ENCODE assay signal across 24 cellular contexts in the genomic region with DNA sequence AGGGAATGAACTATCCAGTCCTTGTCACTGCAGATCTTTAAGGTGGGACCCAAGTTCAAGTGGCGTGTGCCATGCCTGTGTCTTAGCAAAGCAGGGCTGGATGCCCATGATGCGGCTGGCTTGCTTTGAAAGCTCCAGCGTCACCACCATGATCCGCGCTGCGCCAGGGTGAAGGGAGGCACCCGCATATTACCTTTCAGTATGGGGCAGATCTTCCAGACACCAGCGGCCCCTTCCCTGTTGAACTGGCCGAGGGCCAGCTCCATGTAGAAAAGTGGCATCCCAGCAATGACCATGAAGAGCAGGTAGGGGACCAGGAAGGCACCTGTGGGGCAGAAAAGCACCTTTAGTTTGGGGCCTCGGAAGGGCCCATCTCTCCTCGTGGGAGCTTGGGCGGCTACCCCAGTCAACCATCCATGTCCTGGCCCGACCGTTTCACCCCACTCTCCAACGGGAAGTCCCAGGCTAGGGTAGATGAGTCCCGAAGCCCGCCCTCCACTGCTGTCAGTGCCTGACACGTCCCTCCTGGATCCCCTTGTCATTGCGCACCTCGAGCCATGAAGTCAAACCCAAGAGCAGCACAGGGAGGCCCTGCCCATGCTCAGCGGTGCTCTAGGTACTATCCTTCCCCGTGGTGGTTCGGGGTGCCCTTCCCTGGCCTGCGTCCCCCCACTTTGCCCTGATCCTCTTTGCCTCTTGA. TPM values are rescaled to one million over a fixed set of nuclear protein-coding genes. Genes with fewer than 3 reads are reported as not detected.
"Had no signal": no experiment of that assay in that cellular context is flagged by ENCODE, and none has a peak within 500 bp of the region (broad histone marks: within the 10 kb centered on the region; RNA-seq: fewer than 3 reads in every experiment).

No MANE protein-coding gene starts in this region.

- H3K9ac ChIP-seq: KMS-11 had no signal

- H3K36me3 Mint-ChIP-seq: activated naive CD4-positive, alpha-beta T cell treated with anti-CD3 and anti-CD28 coated beads, Interleukin-2, amount 50 U/mL, for 24 hours had no signal

- H3K9me3 Mint-ChIP-seq: activated T-helper 1 cell treated with anti-CD3 and anti-CD28 coated beads, Interleukin-12 subunit alpha, Interleukin-12 subunit beta, Interleukin-2, Interleukin-4 antibody, amounts not matched to agents 30 ng/mL and 10 ng/mL and 1 ng/mL, durations not matched to agents 14 hours and 24 hours and 36 hours had no signal

- DNase-seq: activated CD4-positive, alpha-beta T cell treated with anti-CD3 and anti-CD28 coated beads for 48 hours; activated CD4-positive, alpha-beta T cell treated with anti-CD3 and anti-CD28 coated beads, Interleukin-2, amount 50 U/mL, for 4 hours; activated CD4-positive, CD25-positive, alpha-beta regulatory T cell treated with anti-CD3 and anti-CD28 coated beads, Interleukin-2, amount 50 U/mL, for 72 hours; activated CD8-positive, alpha-beta T cell treated with anti-CD3 and anti-CD28 coated beads, Interleukin-2, amount 10 ng/mL, durations not matched to agents 7 days and 5 days; activated effector memory CD4-positive, alpha-beta T cell treated with Interleukin-2 at 50 U/mL for 16 hours; activated naive CD4-positive, alpha-beta T cell; amygdala; brain microvascular endothelial cell; MG63; NCI-H1105; NCI-H1436; NCI-H187; NCI-H2081; NCI-H446; NCI-H524; SHP77 treated with DMSO at 0.1 percent for 48 hours; T-helper 17 cell; T-helper 9 cell had no signal

- H3K4me3 ChIP-seq: cardiac muscle cell, MG63 had no signal

- H3K27ac Mint-ChIP-seq: activated CD8-positive, alpha-beta T cell treated with anti-CD3 and anti-CD28 coated beads, Interleukin-2, amount 10 ng/mL, durations not matched to agents 7 days and 5 days; activated naive CD4-positive, alpha-beta T cell treated with anti-CD3 and anti-CD28 coated beads, Interleukin-2, amount 50 U/mL, for 24 hours; activated T-helper 1 cell treated with anti-CD3 and anti-CD28 coated beads, Interleukin-12 subunit alpha, Interleukin-12 subunit beta, Interleukin-2, Interleukin-4 antibody, amounts not matched to agents 30 ng/mL and 10 ng/mL and 1 ng/mL, durations not matched to agents 14 hours and 24 hours and 36 hours; T-helper 17 cell; WTC11 had no signal

- H3K27ac ChIP-seq: brain microvascular endothelial cell, cardiac muscle cell, KMS-11 had no signal

- ATAC-seq: activated CD8-positive, alpha-beta T cell treated with anti-CD3 and anti-CD28 coated beads, Interleukin-2, amount 10 ng/mL, durations not matched to agents 7 days and 5 days; T-helper 17 cell; WTC11 had no signal

- H3K36me3 ChIP-seq: brain microvascular endothelial cell, cardiac muscle cell, MG63 had no signal

- H3K4me3 Mint-ChIP-seq: activated CD8-positive, alpha-beta T cell treated with anti-CD3 and anti-CD28 coated beads, Interleukin-2, amount 10 ng/mL, durations not matched to agents 7 days and 5 days; activated naive CD4-positive, alpha-beta T cell treated with anti-CD3 and anti-CD28 coated beads, Interleukin-2, amount 50 U/mL, for 24 hours; activated T-helper 1 cell treated with anti-CD3 and anti-CD28 coated beads, Interleukin-12 subunit alpha, Interleukin-12 subunit beta, Interleukin-2, Interleukin-4 antibody, amounts not matched to agents 30 ng/mL and 10 ng/mL and 1 ng/mL, durations not matched to agents 14 hours and 24 hours and 36 hours; T-helper 17 cell; WTC11 had no signal

RNA-seq across cellular contexts. Expression of a gene that starts 3.9 kb away (rescaled TPM):
- total RNA-seq: activated CD8-positive, alpha-beta T cell treated with anti-CD3 and anti-CD28 coated beads, Interleukin-2, amount 10 ng/mL, durations not matched to agents 7 days and 5 days; activated T-helper 1 cell treated with anti-CD3 and anti-CD28 coated beads, Interleukin-12 subunit alpha, Interleukin-12 subunit beta, Interleukin-2, Interleukin-4 antibody, amounts not matched to agents 30 ng/mL and 10 ng/mL and 1 ng/mL, durations not matched to agents 14 hours and 24 hours and 36 hours; cardiac muscle cell; SK-MEL-5; T-helper 17 cell had no signal
- polyA plus RNA-seq: cardiac muscle cell had no signal
